1 cellular context compared by ENCODE assay signal in genomic region chr2:201854221-201854801, GRCh38.
TF ChIP-seq lines count a peak whose summit lies in the region.

No MANE protein-coding gene starts in this region.

TF ChIP-seq in IMR-90, 13 proteins besides CTCF, POLR2A, EP300 and RAD21 (continued from another document):
- TF ChIP-seq USF2 (IDR thresholded peaks at IDR 0.05; ENCODE audit: low read depth, low read length) = 0 out of 2 replicates have a peak, but pooled peaks have one; percentile 21
- peak; percentile 88 for TF ChIP-seq CEBPB (IDR thresholded peaks at IDR 0.05; ENCODE audit: low read depth, low read length)
- 0 out of 2 replicates have a peak, but pooled peaks have one; percentile 39 for TF ChIP-seq MXI1 (IDR thresholded peaks at IDR 0.05; ENCODE audit: borderline replicate concordance, low read depth, low read length)
- TF ChIP-seq MAZ (IDR thresholded peaks at IDR 0.05; ENCODE audit: borderline replicate concordance, low read depth, low read length) = 0 out of 2 replicates have a peak, but pooled peaks have one; percentile 42
- peak; percentile 87; the same call in 1 of the 2 replicates for TF ChIP-seq FOS (IDR thresholded peaks at IDR 0.05; ENCODE audit: low read depth, low read length)
- no peak; the same call in 1 of the 2 replicates for TF ChIP-seq BHLHE40 (IDR thresholded peaks at IDR 0.05; ENCODE audit: low read depth, low read length)
- TF ChIP-seq ELK1 (IDR thresholded peaks at IDR 0.05; ENCODE audit: borderline replicate concordance, low read depth, low read length) = no peak
- no peak for TF ChIP-seq NFE2L2 (IDR thresholded peaks at IDR 0.05; ENCODE audit: low read depth, low read length)
- TF ChIP-seq MAFK (IDR thresholded peaks at IDR 0.05; ENCODE audit: low read depth, low read length) = no peak
- no peak for TF ChIP-seq CHD1 (IDR thresholded peaks at IDR 0.05; ENCODE audit: low read depth, low read length)
- no peak for TF ChIP-seq SMC3 (IDR thresholded peaks at IDR 0.05; ENCODE audit: low read depth, low read length)
- peak; percentile 36 for TF ChIP-seq RCOR1 (IDR thresholded peaks at IDR 0.05; ENCODE audit: insufficient replicate concordance, low read length)
